Comparison of ENCODE assay signal across 8 cellular contexts in the genomic region with DNA sequence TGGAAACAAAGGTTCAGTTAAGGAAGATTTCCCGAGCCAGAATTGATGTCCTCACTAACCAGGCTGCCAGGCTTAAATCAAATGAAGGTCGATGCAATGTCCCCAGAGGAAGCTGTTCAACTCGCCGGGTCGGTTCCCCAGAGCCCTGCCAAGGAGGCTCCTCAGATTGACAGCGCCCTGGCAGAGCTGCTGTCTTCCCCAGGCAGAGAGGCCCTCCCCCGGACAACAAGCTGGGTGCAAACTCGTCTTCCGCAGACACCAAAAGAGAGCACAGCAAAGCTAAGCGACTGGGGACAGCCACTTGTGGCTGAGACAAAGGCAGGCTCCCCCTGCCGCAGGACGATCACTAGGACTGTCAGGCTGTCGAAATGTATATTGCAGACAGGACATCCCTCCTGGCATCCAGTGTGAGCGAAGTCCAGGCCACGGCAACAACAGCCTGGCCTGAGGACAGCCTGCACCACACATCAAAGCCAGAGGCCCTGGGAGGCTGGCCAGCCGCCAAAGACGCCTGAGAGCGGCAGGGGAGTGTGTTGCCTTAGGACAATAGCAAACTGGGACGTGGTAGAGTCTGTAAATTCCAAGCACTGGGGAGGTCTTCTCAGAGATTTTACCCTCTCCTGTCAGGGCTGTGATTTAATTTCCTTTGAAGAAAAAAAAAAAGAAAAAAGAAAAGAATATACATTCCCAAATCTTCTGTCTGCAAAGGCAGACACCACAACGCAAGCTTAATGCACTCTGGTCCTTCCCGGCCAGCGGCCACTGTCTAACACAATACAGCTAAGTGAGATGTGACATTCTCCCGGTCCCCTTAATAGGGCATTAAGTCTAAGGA.
DNase-seq lines count a peak whose midpoint lies in the region; ATAC-seq, FAIRE-seq and TF ChIP-seq lines count a peak whose summit lies in the region.

No MANE protein-coding gene starts in this region.

- 11 to 18% (median 15%) methylated on average over 10 to 23 of the region's 23 CpGs for WGBS in adrenal gland, 4 donors

- peak overlapping the region; percentile 91 for H3K4me2 ChIP-seq in PC-9

- H3K27me3 ChIP-seq in A673 (replicated peaks; ENCODE audit: insufficient read depth, low read depth, low read length, poor library complexity) (no peaks in the 10 kb centered on the region), PC-9 (ENCODE audit: insufficient read depth, low read depth) (no peaks in the 10 kb centered on the region), adrenal gland (no peaks in the 10 kb centered on the region)

- CTCF ChIA-PET in A673 (lab: Charles Lee) (interaction anchor here (0.6 to 0.7 kb wide), 2 partner anchors 8 to 12 kb away, joined by 3 to 4 read pairs; no protein-coding TSS in a partner anchor), PC-9 (lab: Charles Lee) (no interaction called here)

- H2AFZ ChIP-seq in PC-9 = peak overlapping the region; percentile 66

- ATAC-seq in Right ventricle myocardium inferior (peak; percentile 95), omental fat pad (ENCODE audit: low FRiP score) (peak; percentile 24), GM19351 (IDR thresholded peaks at IDR 0.05; ENCODE audit: unreplicated experiment) (no peak), GM21786 (IDR thresholded peaks at IDR 0.05; ENCODE audit: unreplicated experiment) (no peak)

- intact Hi-C loops in A673 (cut with micrococcal nuclease; ENCODE audit: unreplicated experiment) (no loop called here), PC-9 (cut with micrococcal nuclease; ENCODE audit: unreplicated experiment) (loop anchor here (1.0 to 5.0 kb wide), 5 partner anchors 7 to 581 kb away; no protein-coding TSS in a partner anchor), adrenal gland (cut with DNase I) (no loop called here), Right ventricle myocardium inferior (cut with DNase I) (loop anchor here (1.0 to 5.0 kb wide), 3 partner anchors 39 to 100 kb away; no protein-coding TSS in a partner anchor)

- peaks cover 48% of the 10 kb centered on the region for H3F3A ChIP-seq in PC-9 (ENCODE audit: insufficient read depth, low read depth)

- H3K4me1 ChIP-seq in A673 (ENCODE audit: insufficient read depth, low read length, poor library complexity, severe bottlenecking) (peaks cover 42% of the 10 kb centered on the region), PC-9 (replicated peaks; ENCODE audit: insufficient read depth) (peaks cover 84% of the 10 kb centered on the region), adrenal gland (replicated peaks in 1 of 2) (peaks cover 14 to 77% of the 10 kb centered on the region in 2 donors)

- peak; percentile 53 for FAIRE-seq in H54 (lab: Jason Lieb, UNC)

- H3K27ac ChIP-seq in A673 (ENCODE audit: low read depth, low read length, poor library complexity, severe bottlenecking) = no peak overlapping the region
- H3K27ac ChIP-seq in PC-9 = peak overlapping the region; percentile 89
- peak overlapping the region; percentile 66 to 86 (median 77) for H3K27ac ChIP-seq in adrenal gland

- DNase-seq in A673 (ENCODE audit: low spot score) (peak; percentile 71), H54 (ENCODE audit: insufficient read length, low spot score) (no peak), PC-9 (peak; percentile 86), adrenal gland (peak; percentile 89 to 96 (median 92)), Right ventricle myocardium inferior (ENCODE audit: missing footprints) (peak; percentile 95), omental fat pad (ENCODE audit: low spot score) (peak; percentile 55)

- peaks cover 70% of the 10 kb centered on the region for H3K79me2 ChIP-seq in PC-9 (ENCODE audit: low read depth)

- peak overlapping the region; percentile 29 for H3K4me3 ChIP-seq in A673 (ENCODE audit: low read depth, low read length, poor library complexity, severe bottlenecking)
- H3K4me3 ChIP-seq in PC-9 = peak overlapping the region; percentile 51; the same call in 1 of the 2 replicates
- peak overlapping the region in 1 of 4 donors; percentile 40 for H3K4me3 ChIP-seq in adrenal gland

- 0 out of 2 replicates have a peak, but pooled peaks have one; percentile 8 for TF ChIP-seq POLR2A in H54 (IDR thresholded peaks at IDR 0.05; ENCODE audit: low read depth, low read length)
- TF ChIP-seq POLR2A in adrenal gland (IDR thresholded peaks at IDR 0.05) = peak in 1 of 2 donors; percentile 74

- H4K20me1 ChIP-seq in PC-9 (ENCODE audit: insufficient read depth) = no peaks in the 10 kb centered on the region

- H3K9me3 ChIP-seq in A673 (ENCODE audit: low read depth, low read length, poor library complexity, severe bottlenecking) (no peaks in the 10 kb centered on the region), PC-9 (ENCODE audit: insufficient read depth, low read depth) (no peaks in the 10 kb centered on the region), adrenal gland (replicated peaks in 1 of 3) (no peaks in the 10 kb centered on the region)

- BruUV-seq in A673 (replicated peaks; lab: Mats Ljungman, UMichigan) = no TSS peak
- no TSS peak for BruUV-seq in PC-9 (replicated peaks; lab: Mats Ljungman, UMichigan)

- H3K9me2 ChIP-seq in PC-9 (ENCODE audit: insufficient read depth) = no peaks in the 10 kb centered on the region

- no peak for TF ChIP-seq CTCF in A673 (conservative IDR thresholded peaks at IDR 0.05; ENCODE audit: low read depth, low read length)
- no peak for TF ChIP-seq CTCF in PC-9 (conservative IDR thresholded peaks at IDR 0.05)
- peak in 3 of 6 experiments; percentile 8 to 33 (median 13) for TF ChIP-seq CTCF in adrenal gland (IDR thresholded peaks at IDR 0.05)
- TF ChIP-seq CTCF in omental fat pad (IDR thresholded peaks at IDR 0.05) = no peak

- H3K36me3 ChIP-seq in A673 (ENCODE audit: insufficient read depth, low read length, poor library complexity, severe bottlenecking) = no peaks in the 10 kb centered on the region
- H3K36me3 ChIP-seq in PC-9 (ENCODE audit: low read depth) = no peaks in the 10 kb centered on the region
- no peaks in the 10 kb centered on the region for H3K36me3 ChIP-seq in adrenal gland (replicated peaks in 1 of 2)

- POLR2A ChIA-PET in A673 (lab: Charles Lee; ENCODE audit: low non-redundant PET) = interaction anchor here (1.1 kb wide), 1 partner anchor 10 kb away, joined by 8 read pairs; no protein-coding TSS in a partner anchor
- POLR2A ChIA-PET in PC-9 (lab: Charles Lee; ENCODE audit: unreplicated experiment) = interaction anchor here (0.6 kb wide), 1 partner anchor 90 kb away, joined by 4 read pairs; no protein-coding TSS in a partner anchor

Comparison
In these comparisons a context has a peak if more than half of its experiments do, and no peak if none do; other contexts are left out.
1. ATAC-seq: peak in Right ventricle myocardium inferior (single experiment) and omental fat pad (single experiment); none in GM19351 (single experiment) and GM21786 (single experiment).
2. intact Hi-C loops: an anchor here in PC-9 (1.0 to 5.0 kb wide) and Right ventricle myocardium inferior (1.0 to 5.0 kb wide); none called in A673 and adrenal gland.